6 cellular contexts compared by ENCODE assay signal in genomic region chr12:120466560-120467315, GRCh38. TPM values are rescaled to one million over a fixed set of nuclear protein-coding genes. Genes with fewer than 3 reads are reported as not detected.
DNase-seq lines count a peak whose midpoint lies in the region; ATAC-seq, FAIRE-seq and TF ChIP-seq lines count a peak whose summit lies in the region.

No MANE protein-coding gene starts in this region.

- peaks cover 11% of the 10 kb centered on the region for H3K4me1 ChIP-seq in keratinocyte (ENCODE audit: control insufficient read depth, extremely low read depth, insufficient read depth, low read length)

- no peak overlapping the region for H3K4me2 ChIP-seq in keratinocyte (ENCODE audit: control insufficient read depth, extremely low read depth, insufficient read depth, low read depth, low read length)

- no peaks in the 10 kb centered on the region for H3K27me3 ChIP-seq in keratinocyte (ENCODE audit: control insufficient read depth, extremely low read depth, insufficient read depth, low read length)

- peaks cover 16 to 38% of the 10 kb centered on the region in 2 experiments for H3K36me3 ChIP-seq in keratinocyte (ENCODE audit: control insufficient read depth in 2 of 2, extremely low read depth in 1 of 2, insufficient read depth in 2 of 2, low read length in 2 of 2)

- H3K9me3 Mint-ChIP-seq in activated CD8-positive, alpha-beta T cell treated with anti-CD3 and anti-CD28 coated beads, Interleukin-2, amount 10 ng/mL, durations not matched to agents 7 days and 5 days (ENCODE audit: insufficient read depth), result no peaks in the 10 kb centered on the region

- no peak overlapping the region for H2AFZ ChIP-seq in keratinocyte (ENCODE audit: control insufficient read depth, low read length)

- H4K20me1 ChIP-seq in keratinocyte (ENCODE audit: control insufficient read depth, extremely low read depth, insufficient read depth, low read length), result peaks cover 11% of the 10 kb centered on the region

- no peak for FAIRE-seq in keratinocyte (lab: Jason Lieb, UNC)

- H3K27ac Mint-ChIP-seq in activated CD8-positive, alpha-beta T cell treated with anti-CD3 and anti-CD28 coated beads, Interleukin-2, amount 10 ng/mL, durations not matched to agents 7 days and 5 days, result no peak overlapping the region

- H3K4me3 Mint-ChIP-seq in activated CD8-positive, alpha-beta T cell treated with anti-CD3 and anti-CD28 coated beads, Interleukin-2, amount 10 ng/mL, durations not matched to agents 7 days and 5 days, result no peak overlapping the region

- dilution Hi-C loops in keratinocyte (cut with MboI; ENCODE audit: extremely low pct_ligation_motif_present, low sequenced_read_pairs), result no loop called here

- H3K36me3 Mint-ChIP-seq in activated CD8-positive, alpha-beta T cell treated with anti-CD3 and anti-CD28 coated beads, Interleukin-2, amount 10 ng/mL, durations not matched to agents 7 days and 5 days (ENCODE audit: low read depth), result peaks cover 58% of the 10 kb centered on the region

- no peaks in the 10 kb centered on the region for H3K9me3 ChIP-seq in keratinocyte (ENCODE audit: control insufficient read depth, low read depth, low read length)

- H3K79me2 ChIP-seq in keratinocyte (ENCODE audit: control insufficient read depth, insufficient read depth, low read length), result peaks cover 68% of the 10 kb centered on the region

- no peak for ATAC-seq in activated CD8-positive, alpha-beta T cell treated with anti-CD3 and anti-CD28 coated beads, Interleukin-2, amount 10 ng/mL, durations not matched to agents 7 days and 5 days
- ATAC-seq in HG02642 (IDR thresholded peaks at IDR 0.05; ENCODE audit: poor library complexity, unreplicated experiment), result no peak

- H3K27me3 Mint-ChIP-seq in activated CD8-positive, alpha-beta T cell treated with anti-CD3 and anti-CD28 coated beads, Interleukin-2, amount 10 ng/mL, durations not matched to agents 7 days and 5 days (ENCODE audit: low read depth), result no peaks in the 10 kb centered on the region

- H3K9ac ChIP-seq in keratinocyte (ENCODE audit: control insufficient read depth, extremely low read depth, insufficient read depth, low read length), result no peak overlapping the region

- H3K9me1 ChIP-seq in keratinocyte (ENCODE audit: control insufficient read depth, extremely low read depth, insufficient read depth, low read length), result no peaks in the 10 kb centered on the region

- H3K27ac ChIP-seq in keratinocyte (ENCODE audit: control insufficient read depth, insufficient read depth, low read length), result no peak overlapping the region

- H3K4me3 ChIP-seq in LNCaP clone FGC (ENCODE audit: low read depth, low read length) (no peak overlapping the region), keratinocyte (ENCODE audit: control insufficient read depth in 2 of 3, extremely low read depth in 1 of 3, insufficient read depth in 2 of 3, low read depth in 1 of 3, low read length in 3 of 3) (no peak overlapping the region)

- CTCF ChIA-PET in activated CD8-positive, alpha-beta T cell treated with anti-CD3 and anti-CD28 coated beads, Interleukin-2, amount 10 ng/mL, durations not matched to agents 7 days and 5 days (lab: Charles Lee), result interaction anchor here (0.6 to 4.7 kb wide), 21 partner anchors 9 to 131 kb away, joined by 3 to 27 read pairs (median 6); partner anchors contain the start of genes DYNLL1, GATC and TRIAP1

- peak; percentile 66 for TF ChIP-seq CTCF in LNCaP clone FGC (IDR thresholded peaks at IDR 0.05; ENCODE audit: control insufficient read depth, extremely low read depth, insufficient read depth)
- peak; percentile 53 to 62 (median 56) for TF ChIP-seq CTCF in keratinocyte (optimal IDR thresholded peaks at IDR 0.05 in 1 of 3, IDR thresholded peaks at IDR 0.05 in 1 of 3, conservative IDR thresholded peaks at IDR 0.05 in 1 of 3; ENCODE audit: extremely low read depth in 1 of 3, insufficient read depth in 2 of 3, low read length in 3 of 3)

- peak; percentile 40 for DNase-seq in Ammon's horn (ENCODE audit: low spot score)
- DNase-seq in LNCaP clone FGC (ENCODE audit: low read depth), result no peak
- DNase-seq in activated CD8-positive, alpha-beta T cell treated with anti-CD3 and anti-CD28 coated beads, Interleukin-2, amount 10 ng/mL, durations not matched to agents 7 days and 5 days, result peak; percentile 60
- DNase-seq in keratinocyte (ENCODE audit: low read depth, low spot score), result no peak
- no peak for DNase-seq in NCI-H187 (lab: John Stamatoyannopoulos, UW)

- peaks cover 40% of the 10 kb centered on the region for H3K4me1 Mint-ChIP-seq in activated CD8-positive, alpha-beta T cell treated with anti-CD3 and anti-CD28 coated beads, Interleukin-2, amount 10 ng/mL, durations not matched to agents 7 days and 5 days (ENCODE audit: low read depth)

- POLR2A ChIA-PET in activated CD8-positive, alpha-beta T cell treated with anti-CD3 and anti-CD28 coated beads, Interleukin-2, amount 10 ng/mL, durations not matched to agents 7 days and 5 days (lab: Charles Lee), result interaction anchor here (0.7 to 0.8 kb wide), 3 partner anchors 11 to 102 kb away, joined by 3 to 7 read pairs (median 3); no protein-coding TSS in a partner anchor

RNA-seq across cellular contexts. Expression of gene SRSF9, which starts 2.8 kb away (rescaled TPM):
- total RNA-seq in activated CD8-positive, alpha-beta T cell treated with anti-CD3 and anti-CD28 coated beads, Interleukin-2, amount 10 ng/mL, durations not matched to agents 7 days and 5 days, result 100 to 1,000 TPM; 199 to 219 TPM
- 108 to 175 TPM (median 159 TPM) in 3 replicates for polyA plus RNA-seq in keratinocyte
- polyA plus RNA-seq in keratinocyte (2011; ENCODE audit: low read depth), result 143 TPM
- polyA plus RNA-seq in keratinocyte (2011; cell fraction: cytosol; rRNA removed), result 131 and 134 TPM in 2 replicates
- polyA plus RNA-seq in keratinocyte (2011; cell fraction: nucleus; rRNA removed), result 91.1 and 124 TPM in 2 replicates
- 145 and 189 TPM in 2 replicates for polyA plus RNA-seq in keratinocyte (2012; ENCODE audit: low replicate concordance)
- polyA minus RNA-seq in keratinocyte, result 41.8 to 67.7 TPM (median 43.1 TPM) in 3 replicates
- polyA minus RNA-seq in keratinocyte (2011; cell fraction: cytosol; rRNA and poly(A)+ RNA removed), result 142 TPM
- polyA minus RNA-seq in keratinocyte (2011; cell fraction: nucleus; rRNA and poly(A)+ RNA removed), result 18.4 and 23.5 TPM in 2 replicates

RNA-seq across cellular contexts. Expression of gene GATC, which starts 20.5 kb away (rescaled TPM):
- 10 to 100 TPM; 25.4 to 31.9 TPM for total RNA-seq in activated CD8-positive, alpha-beta T cell treated with anti-CD3 and anti-CD28 coated beads, Interleukin-2, amount 10 ng/mL, durations not matched to agents 7 days and 5 days
- 14.7 to 22.4 TPM (median 19.2 TPM) in 3 replicates for polyA plus RNA-seq in keratinocyte
- 10.1 TPM for polyA plus RNA-seq in keratinocyte (2011; ENCODE audit: low read depth)
- 14.1 and 22.7 TPM in 2 replicates for polyA plus RNA-seq in keratinocyte (2011; cell fraction: cytosol; rRNA removed)
- polyA plus RNA-seq in keratinocyte (2011; cell fraction: nucleus; rRNA removed), result 14.3 and 19.4 TPM in 2 replicates
- polyA plus RNA-seq in keratinocyte (2012; ENCODE audit: low replicate concordance), result 10.9 and 12.7 TPM in 2 replicates
- 12.0 to 41.1 TPM (median 14.0 TPM) in 3 replicates for polyA minus RNA-seq in keratinocyte
- polyA minus RNA-seq in keratinocyte (2011; cell fraction: cytosol; rRNA and poly(A)+ RNA removed), result 10.4 TPM
- 5.2 and 14.7 TPM in 2 replicates for polyA minus RNA-seq in keratinocyte (2011; cell fraction: nucleus; rRNA and poly(A)+ RNA removed)

RNA-seq across cellular contexts. Expression of gene TRIAP1, which starts 20.6 kb away (rescaled TPM):
- total RNA-seq in activated CD8-positive, alpha-beta T cell treated with anti-CD3 and anti-CD28 coated beads, Interleukin-2, amount 10 ng/mL, durations not matched to agents 7 days and 5 days, result 10 to 100 TPM; 36.2 to 40.9 TPM
- polyA plus RNA-seq in keratinocyte, result 37.3 to 71.1 TPM (median 46.7 TPM) in 3 replicates
- polyA plus RNA-seq in keratinocyte (2011; ENCODE audit: low read depth), result 41.6 TPM
- 44.6 and 82.5 TPM in 2 replicates for polyA plus RNA-seq in keratinocyte (2011; cell fraction: cytosol; rRNA removed)
- polyA plus RNA-seq in keratinocyte (2011; cell fraction: nucleus; rRNA removed), result 16.5 and 23.3 TPM in 2 replicates
- 51.1 and 90.3 TPM in 2 replicates for polyA plus RNA-seq in keratinocyte (2012; ENCODE audit: low replicate concordance)
- polyA minus RNA-seq in keratinocyte, result 1.9 to 18.9 TPM (median 10.4 TPM) in 3 replicates
- polyA minus RNA-seq in keratinocyte (2011; cell fraction: cytosol; rRNA and poly(A)+ RNA removed), result 24.0 TPM
- 5.1 and 6.7 TPM in 2 replicates for polyA minus RNA-seq in keratinocyte (2011; cell fraction: nucleus; rRNA and poly(A)+ RNA removed)

RNA-seq across cellular contexts. Expression of gene COX6A1, which starts 28.8 kb away (rescaled TPM):
- 100 to 1,000 TPM; 337 to 351 TPM for total RNA-seq in activated CD8-positive, alpha-beta T cell treated with anti-CD3 and anti-CD28 coated beads, Interleukin-2, amount 10 ng/mL, durations not matched to agents 7 days and 5 days
- polyA plus RNA-seq in keratinocyte, result 584 to 976 TPM (median 663 TPM) in 3 replicates
- polyA plus RNA-seq in keratinocyte (2011; ENCODE audit: low read depth), result 206 TPM
- 447 and 487 TPM in 2 replicates for polyA plus RNA-seq in keratinocyte (2011; cell fraction: cytosol; rRNA removed)
- polyA plus RNA-seq in keratinocyte (2011; cell fraction: nucleus; rRNA removed), result 810 and 833 TPM in 2 replicates
- polyA plus RNA-seq in keratinocyte (2012; ENCODE audit: low replicate concordance), result 607 and 624 TPM in 2 replicates
- polyA minus RNA-seq in keratinocyte, result 243 to 392 TPM (median 319 TPM) in 3 replicates
- polyA minus RNA-seq in keratinocyte (2011; cell fraction: cytosol; rRNA and poly(A)+ RNA removed), result 450 TPM
- polyA minus RNA-seq in keratinocyte (2011; cell fraction: nucleus; rRNA and poly(A)+ RNA removed), result 189 and 227 TPM in 2 replicates

RNA-seq across cellular contexts. Expression of gene DYNLL1, which starts 29.2 kb away (rescaled TPM):
- total RNA-seq in activated CD8-positive, alpha-beta T cell treated with anti-CD3 and anti-CD28 coated beads, Interleukin-2, amount 10 ng/mL, durations not matched to agents 7 days and 5 days, result 100 to 1,000 TPM; 273 to 275 TPM
- polyA plus RNA-seq in keratinocyte, result 636 to 744 TPM (median 716 TPM) in 3 replicates
- polyA plus RNA-seq in keratinocyte (2011; ENCODE audit: low read depth), result 930 TPM
- polyA plus RNA-seq in keratinocyte (2011; cell fraction: cytosol; rRNA removed), result 714 and 1,036 TPM in 2 replicates
- 242 and 323 TPM in 2 replicates for polyA plus RNA-seq in keratinocyte (2011; cell fraction: nucleus; rRNA removed)
- 789 and 1,036 TPM in 2 replicates for polyA plus RNA-seq in keratinocyte (2012; ENCODE audit: low replicate concordance)
- 151 to 237 TPM (median 177 TPM) in 3 replicates for polyA minus RNA-seq in keratinocyte
- 253 TPM for polyA minus RNA-seq in keratinocyte (2011; cell fraction: cytosol; rRNA and poly(A)+ RNA removed)
- polyA minus RNA-seq in keratinocyte (2011; cell fraction: nucleus; rRNA and poly(A)+ RNA removed), result 42.6 and 45.2 TPM in 2 replicates

Comparison
In these comparisons a context has a peak if more than half of its experiments do, and no peak if none do; other contexts are left out.
1. DNase-seq: peak in Ammon's horn (single experiment) and activated CD8-positive, alpha-beta T cell treated with anti-CD3 and anti-CD28 coated beads, Interleukin-2, amount 10 ng/mL, durations not matched to agents 7 days and 5 days (single experiment); none in LNCaP clone FGC (single experiment), keratinocyte (single experiment) and NCI-H187 (0 of 2).